Comparison of ENCODE assay signal across 2 cellular contexts in genomic region chr11:120017582-120017981, GRCh38.
TF ChIP-seq lines count a peak whose summit lies in the region.

No MANE protein-coding gene starts in this region.

TF ChIP-seq in SK-N-SH, 30 proteins besides CTCF, POLR2A, EP300 and RAD21 (continued from another document):
- TF ChIP-seq IRF3 (IDR thresholded peaks at IDR 0.05; ENCODE audit: low read depth, low read length) (no peak), REST (IDR thresholded peaks at IDR 0.05; ENCODE audit: low read depth, low read length) (no peak), NRF1 (IDR thresholded peaks at IDR 0.05; ENCODE audit: low read depth, low read length) (no peak), MXI1 (IDR thresholded peaks at IDR 0.05; ENCODE audit: low read depth, low read length) (no peak), RCOR1 (IDR thresholded peaks at IDR 0.05; ENCODE audit: low read length) (peak; percentile 38; the same call in 1 of the 2 replicates), GATA2 (CRISPR knock-in tag; IDR thresholded peaks at IDR 0.05) (peak; percentile 80), USF2 (IDR thresholded peaks at IDR 0.05; ENCODE audit: borderline replicate concordance, low read depth, low read length) (no peak)

TF ChIP-seq in SK-N-SH treated with all-trans-retinoic acid at 6 μM for 48 hours, 23 proteins besides CTCF, POLR2A, EP300 and RAD21 (continued from another document):
- TF ChIP-seq, protein P1, sequence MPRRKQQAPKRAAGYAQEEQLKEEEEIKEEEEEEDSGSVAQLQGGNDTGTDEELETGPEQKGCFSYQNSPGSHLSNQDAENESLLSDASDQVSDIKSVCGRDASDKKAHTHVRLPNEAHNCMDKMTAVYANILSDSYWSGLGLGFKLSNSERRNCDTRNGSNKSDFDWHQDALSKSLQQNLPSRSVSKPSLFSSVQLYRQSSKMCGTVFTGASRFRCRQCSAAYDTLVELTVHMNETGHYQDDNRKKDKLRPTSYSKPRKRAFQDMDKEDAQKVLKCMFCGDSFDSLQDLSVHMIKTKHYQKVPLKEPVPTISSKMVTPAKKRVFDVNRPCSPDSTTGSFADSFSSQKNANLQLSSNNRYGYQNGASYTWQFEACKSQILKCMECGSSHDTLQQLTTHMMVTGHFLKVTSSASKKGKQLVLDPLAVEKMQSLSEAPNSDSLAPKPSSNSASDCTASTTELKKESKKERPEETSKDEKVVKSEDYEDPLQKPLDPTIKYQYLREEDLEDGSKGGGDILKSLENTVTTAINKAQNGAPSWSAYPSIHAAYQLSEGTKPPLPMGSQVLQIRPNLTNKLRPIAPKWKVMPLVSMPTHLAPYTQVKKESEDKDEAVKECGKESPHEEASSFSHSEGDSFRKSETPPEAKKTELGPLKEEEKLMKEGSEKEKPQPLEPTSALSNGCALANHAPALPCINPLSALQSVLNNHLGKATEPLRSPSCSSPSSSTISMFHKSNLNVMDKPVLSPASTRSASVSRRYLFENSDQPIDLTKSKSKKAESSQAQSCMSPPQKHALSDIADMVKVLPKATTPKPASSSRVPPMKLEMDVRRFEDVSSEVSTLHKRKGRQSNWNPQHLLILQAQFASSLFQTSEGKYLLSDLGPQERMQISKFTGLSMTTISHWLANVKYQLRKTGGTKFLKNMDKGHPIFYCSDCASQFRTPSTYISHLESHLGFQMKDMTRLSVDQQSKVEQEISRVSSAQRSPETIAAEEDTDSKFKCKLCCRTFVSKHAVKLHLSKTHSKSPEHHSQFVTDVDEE (CRISPR knock-in tag; IDR thresholded peaks at IDR 0.05), result no peak
- TF ChIP-seq PATZ1 (CRISPR knock-in tag; IDR thresholded peaks at IDR 0.05; ENCODE audit: borderline replicate concordance) (no peak), TCF4 (CRISPR knock-in tag; IDR thresholded peaks at IDR 0.05; ENCODE audit: borderline replicate concordance) (no peak), CSRNP3 (CRISPR knock-in tag; IDR thresholded peaks at IDR 0.05) (no peak), TOX (CRISPR knock-in tag; IDR thresholded peaks at IDR 0.05; ENCODE audit: borderline replicate concordance) (no peak), RARB (CRISPR knock-in tag; IDR thresholded peaks at IDR 0.05) (no peak), ZFP30 (CRISPR knock-in tag; IDR thresholded peaks at IDR 0.05) (no peak), ZFP3 (CRISPR knock-in tag; IDR thresholded peaks at IDR 0.05) (no peak)
- TF ChIP-seq, protein P2, sequence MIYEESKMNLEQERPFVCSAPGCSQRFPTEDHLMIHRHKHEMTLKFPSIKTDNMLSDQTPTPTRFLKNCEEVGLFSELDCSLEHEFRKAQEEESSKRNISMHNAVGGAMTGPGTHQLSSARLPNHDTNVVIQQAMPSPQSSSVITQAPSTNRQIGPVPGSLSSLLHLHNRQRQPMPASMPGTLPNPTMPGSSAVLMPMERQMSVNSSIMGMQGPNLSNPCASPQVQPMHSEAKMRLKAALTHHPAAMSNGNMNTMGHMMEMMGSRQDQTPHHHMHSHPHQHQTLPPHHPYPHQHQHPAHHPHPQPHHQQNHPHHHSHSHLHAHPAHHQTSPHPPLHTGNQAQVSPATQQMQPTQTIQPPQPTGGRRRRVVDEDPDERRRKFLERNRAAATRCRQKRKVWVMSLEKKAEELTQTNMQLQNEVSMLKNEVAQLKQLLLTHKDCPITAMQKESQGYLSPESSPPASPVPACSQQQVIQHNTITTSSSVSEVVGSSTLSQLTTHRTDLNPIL (CRISPR knock-in tag; IDR thresholded peaks at IDR 0.05; ENCODE audit: low read depth), result no peak
